In genomic region chr2:26631401-26631800, GRCh38 we compare ENCODE assay signal across 1 cellular context.
TF ChIP-seq lines count a peak whose summit lies in the region.

No MANE protein-coding gene starts in this region.

TF ChIP-seq in A549, 52 proteins besides CTCF, POLR2A, EP300 and RAD21 (continued from another document):
- TF ChIP-seq JUN (IDR thresholded peaks at IDR 0.05) (no peak), CBX8 (IDR thresholded peaks at IDR 0.05) (no peak), HEYL (CRISPR knock-in tag; IDR thresholded peaks at IDR 0.05) (no peak), MYC (IDR thresholded peaks at IDR 0.05; ENCODE audit: borderline replicate concordance, low read length) (no peak)
